In the genomic region with DNA sequence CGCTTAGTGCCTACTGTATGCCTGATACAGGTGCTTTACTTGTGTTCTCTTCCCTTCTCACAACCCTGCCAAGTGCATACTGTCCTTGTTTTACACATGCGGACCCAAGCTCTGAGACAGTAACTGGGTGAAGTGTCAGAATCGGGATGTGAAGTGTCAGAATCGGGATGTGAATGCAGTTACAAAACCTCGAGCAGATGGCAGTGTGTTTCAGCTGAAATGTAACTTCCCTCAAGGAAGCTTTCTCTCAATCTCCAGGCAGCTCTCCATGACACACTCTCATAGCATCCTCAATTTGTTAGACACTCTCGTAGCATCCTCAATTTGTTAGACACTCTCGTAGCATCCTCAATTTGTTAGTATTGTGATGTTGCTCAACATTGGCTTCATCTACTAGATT, we compare ENCODE assay signal across 10 cellular contexts. TPM values are rescaled to one million over a fixed set of nuclear protein-coding genes. Genes with fewer than 3 reads are reported as not detected.
DNase-seq lines count a peak whose midpoint lies in the region; ATAC-seq and TF ChIP-seq lines count a peak whose summit lies in the region.
"Had no signal": no experiment of that assay in that cellular context is flagged by ENCODE, and none has a peak within 500 bp of the region (broad histone marks: within the 10 kb centered on the region; RNA-seq: fewer than 3 reads in every experiment).

No MANE protein-coding gene starts in this region.

- peaks cover 16% of the 10 kb centered on the region for H3K4me1 Mint-ChIP-seq in chondrocyte (ENCODE audit: low read depth)

- no peaks in the 10 kb centered on the region for H3K36me3 ChIP-seq in neutrophil
- H3K36me3 ChIP-seq: MG63 had no signal

- peaks cover 11% of the 10 kb centered on the region for H3K9me3 Mint-ChIP-seq in chondrocyte (ENCODE audit: low read depth)

- no peaks in the 10 kb centered on the region for H3K36me3 Mint-ChIP-seq in chondrocyte (ENCODE audit: low read depth)

- H3K4me3 Mint-ChIP-seq in chondrocyte (ENCODE audit: unreplicated experiment), result peak overlapping the region; percentile 82

- H3K27me3 Mint-ChIP-seq in chondrocyte (ENCODE audit: low read depth), result peaks cover 7% of the 10 kb centered on the region

- H3K4me3 ChIP-seq in neutrophil (ENCODE audit: low read depth in 1 of 2, low read length in 1 of 2), result no peak overlapping the region

- ATAC-seq in GM19351 (IDR thresholded peaks at IDR 0.05; ENCODE audit: unreplicated experiment), result no peak

- peaks cover 13 to 20% of the 10 kb centered on the region in 2 experiments for H3K4me1 ChIP-seq in neutrophil (ENCODE audit: control insufficient read depth in 1 of 2, insufficient read depth in 1 of 2, low read depth in 1 of 2, low read length in 1 of 2)

- DNase-seq in SIG-M5 treated with dmso at 0.1 percent for 504 hours (lab: John Stamatoyannopoulos, UW; ENCODE audit: unreplicated experiment) (peak; percentile 70), SIG-M5 (lab: John Stamatoyannopoulos, UW) (no peak), Kasumi-1 (lab: John Stamatoyannopoulos, UW) (peak; percentile 46 to 51), chondrocyte (ENCODE audit: low spot score) (no peak), COLO829 (ENCODE audit: low spot score) (no peak)
- no peak for DNase-seq in activated effector memory CD4-positive, alpha-beta T cell treated with anti-CD3 and anti-CD28 coated beads, Interleukin-2, amount 50 U/mL, for 16 hours
- DNase-seq: MG63 had no signal

- peak overlapping the region; percentile 11 for H3K27ac ChIP-seq in neutrophil
- H3K27ac ChIP-seq: body of pancreas had no signal

- no peak for TF ChIP-seq CTCF in chondrocyte (IDR thresholded peaks at IDR 0.05)
- no peak for TF ChIP-seq CTCF in neutrophil (IDR thresholded peaks at IDR 0.05)

- H3K27me3 ChIP-seq in neutrophil, result peaks cover 27% of the 10 kb centered on the region

- H3K27ac Mint-ChIP-seq in chondrocyte (ENCODE audit: unreplicated experiment), result no peak overlapping the region

- no peaks in the 10 kb centered on the region for H3K9me3 ChIP-seq in neutrophil
- H3K9me3 ChIP-seq: body of pancreas, MG63 had no signal

RNA-seq across cellular contexts. Expression of gene HPSE, which starts 1.0 kb away (rescaled TPM):
- 0.31 to 0.90 TPM (median 0.38 TPM) in 3 replicates for total RNA-seq in chondrocyte

RNA-seq across cellular contexts. Expression of gene COQ2, which starts 51.1 kb away (rescaled TPM):
- total RNA-seq in chondrocyte, result 8.5 to 10.1 TPM (median 9.3 TPM) in 3 replicates

Comparison
In these comparisons a context has a peak if more than half of its experiments do, and no peak if none do; other contexts are left out.
1. DNase-seq: peak in SIG-M5 treated with dmso at 0.1 percent for 504 hours (single experiment) and Kasumi-1 (2 of 2); none in SIG-M5 (single experiment), chondrocyte (single experiment), activated effector memory CD4-positive, alpha-beta T cell treated with anti-CD3 and anti-CD28 coated beads, Interleukin-2, amount 50 U/mL, for 16 hours (single experiment) and COLO829 (single experiment).